In the genomic region with DNA sequence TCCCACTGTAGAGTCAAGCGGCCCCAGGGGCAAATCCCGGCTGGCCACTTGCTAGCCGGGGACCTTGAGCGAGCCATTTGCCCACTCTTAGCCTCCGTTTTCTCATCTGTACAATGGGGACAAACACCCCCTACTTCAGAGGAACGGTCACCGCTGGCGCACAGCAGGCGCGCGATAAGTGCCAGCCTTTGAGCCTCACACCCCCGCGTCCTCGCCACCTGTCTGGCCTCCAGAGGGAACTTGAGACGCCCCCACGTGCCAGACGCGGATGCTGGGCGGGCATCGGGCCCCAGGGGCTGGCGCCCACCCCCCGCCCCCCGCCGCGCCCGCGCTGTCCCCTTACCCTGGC, we compare ENCODE assay signal across 9 cellular contexts.
DNase-seq lines count a peak whose midpoint lies in the region; ATAC-seq and TF ChIP-seq lines count a peak whose summit lies in the region.
"Had no signal": no experiment of that assay in that cellular context is flagged by ENCODE, and none has a peak within 500 bp of the region (broad histone marks: within the 10 kb centered on the region; RNA-seq: fewer than 3 reads in every experiment).

No MANE protein-coding gene starts in this region.

- H3K4me1 ChIP-seq in transverse colon: peaks cover 0 to 22% (median 13%) of the 10 kb centered on the region in 4 donors

- ATAC-seq in activated CD8-positive, alpha-beta T cell treated with anti-CD3 and anti-CD28 coated beads for 36 hours: no peak
- no peak for ATAC-seq in GM21526 (IDR thresholded peaks at IDR 0.05; ENCODE audit: low FRiP score, unreplicated experiment)

- intact Hi-C loops in activated CD8-positive, alpha-beta T cell treated with anti-CD3 and anti-CD28 coated beads for 36 hours (cut with micrococcal nuclease): no loop called here
- intact Hi-C loops in transverse colon (cut with DNase I; ENCODE audit: low total_unique reads): no loop called here

- DNase-seq in activated T-cell treated with anti-CD3 and anti-CD28 coated beads, Interleukin-2, amount 50 U/mL, for 1 hour: peak; percentile 36
- no peak for DNase-seq in activated T-cell treated with anti-CD3 and anti-CD28 coated beads for 4 hours
- DNase-seq in activated CD8-positive, alpha-beta T cell treated with anti-CD3 and anti-CD28 coated beads for 36 hours: peak; percentile 37
- no peak for DNase-seq in immature natural killer cell
- DNase-seq in transverse colon: no peak
- DNase-seq in NOMO-1 treated with dmso at 0.1 percent for 144 hours (lab: John Stamatoyannopoulos, UW; ENCODE audit: unreplicated experiment): no peak
- no peak for DNase-seq in superior temporal gyrus (ENCODE audit: extremely low spot score)

- TF ChIP-seq POLR2A in transverse colon (IDR thresholded peaks at IDR 0.05): no peak

- H3K9me3 Mint-ChIP-seq in activated CD8-positive, alpha-beta T cell treated with anti-CD3 and anti-CD28 coated beads for 36 hours: no peaks in the 10 kb centered on the region
- H3K9me3 Mint-ChIP-seq in immature natural killer cell: no peaks in the 10 kb centered on the region

- POLR2A ChIA-PET in activated CD8-positive, alpha-beta T cell treated with anti-CD3 and anti-CD28 coated beads for 36 hours (lab: Charles Lee): no interaction called here

- 27% methylated on average over 18 of the region's 27 CpGs; no CpG with 5 or more reads in 1 of the 2 donors for WGBS in transverse colon (ENCODE audit: low coverage in 1 of 2), 2 donors

- H3K27me3 ChIP-seq in transverse colon: peaks cover 6% of the 10 kb centered on the region

- H3K4me1 Mint-ChIP-seq in activated CD8-positive, alpha-beta T cell treated with anti-CD3 and anti-CD28 coated beads for 36 hours (ENCODE audit: low read depth): peaks cover 12% of the 10 kb centered on the region
- peaks cover 0 to 3% of the 10 kb centered on the region in 2 donors for H3K4me1 Mint-ChIP-seq in immature natural killer cell

- no peak overlapping the region for H3K27ac Mint-ChIP-seq in activated CD8-positive, alpha-beta T cell treated with anti-CD3 and anti-CD28 coated beads for 36 hours
- H3K27ac Mint-ChIP-seq in immature natural killer cell: no peak overlapping the region

- in situ Hi-C loops in transverse colon (cut with MboI; ENCODE audit: low pct_ligation_motif_present in 1 of 4, low pct_unique_long_range_greater_than_20kb in 1 of 4, low sequenced_read_pairs in 3 of 4): no loop called here

- peak overlapping the region; percentile 26 to 51 (median 37) for H3K4me3 ChIP-seq in transverse colon

- no peaks in the 10 kb centered on the region for H3K9me3 ChIP-seq in transverse colon
- H3K9me3 ChIP-seq: neutrophil had no signal

- no peak for TF ChIP-seq CTCF in activated CD8-positive, alpha-beta T cell treated with anti-CD3 and anti-CD28 coated beads for 36 hours (IDR thresholded peaks at IDR 0.05)
- no peak for TF ChIP-seq CTCF in transverse colon (IDR thresholded peaks at IDR 0.05)

- CTCF ChIA-PET in activated CD8-positive, alpha-beta T cell treated with anti-CD3 and anti-CD28 coated beads for 36 hours (lab: Charles Lee): interaction anchor here (1.0 kb wide), 1 partner anchor 95 kb away, joined by 3 read pairs; no protein-coding TSS in a partner anchor

- TF ChIP-seq EP300 in transverse colon (IDR thresholded peaks at IDR 0.05; ENCODE audit: low read depth): no peak

- peak overlapping the region; percentile 57 for H3K4me3 Mint-ChIP-seq in activated CD8-positive, alpha-beta T cell treated with anti-CD3 and anti-CD28 coated beads for 36 hours
- peak overlapping the region; percentile 47 to 72 (median 67) for H3K4me3 Mint-ChIP-seq in immature natural killer cell

- H3K27ac ChIP-seq in transverse colon: peak overlapping the region in 2 of 4 donors; percentile 37 to 61
- H3K27ac ChIP-seq: neutrophil had no signal

- H3K36me3 Mint-ChIP-seq in activated CD8-positive, alpha-beta T cell treated with anti-CD3 and anti-CD28 coated beads for 36 hours (ENCODE audit: low read depth): no peaks in the 10 kb centered on the region
- no peaks in the 10 kb centered on the region for H3K36me3 Mint-ChIP-seq in immature natural killer cell

- no peaks in the 10 kb centered on the region for H3K36me3 ChIP-seq in transverse colon
- H3K36me3 ChIP-seq: neutrophil had no signal

- H3K27me3 Mint-ChIP-seq in activated CD8-positive, alpha-beta T cell treated with anti-CD3 and anti-CD28 coated beads for 36 hours: peaks cover 2% of the 10 kb centered on the region
- H3K27me3 Mint-ChIP-seq in immature natural killer cell (ENCODE audit: low read depth in 3 of 3): peaks cover 6 to 11% (median 9%) of the 10 kb centered on the region in 3 donors

Comparison
In these comparisons a context has a peak if more than half of its experiments do, and no peak if none do; other contexts are left out.
1. DNase-seq: peak in activated T-cell treated with anti-CD3 and anti-CD28 coated beads, Interleukin-2, amount 50 U/mL, for 1 hour (single experiment) and activated CD8-positive, alpha-beta T cell treated with anti-CD3 and anti-CD28 coated beads for 36 hours (single experiment); none in activated T-cell treated with anti-CD3 and anti-CD28 coated beads for 4 hours (single experiment), immature natural killer cell (0 of 3), transverse colon (single experiment), NOMO-1 treated with dmso at 0.1 percent for 144 hours (single experiment) and superior temporal gyrus (single experiment).